Comparison of ENCODE assay signal across 6 cellular contexts in genomic region chr3:121491683-121492082, GRCh38. TPM values are rescaled to one million over a fixed set of nuclear protein-coding genes. Genes with fewer than 3 reads are reported as not detected.
"Had no signal": no experiment of that assay in that cellular context is flagged by ENCODE, and none has a peak within 500 bp of the region (broad histone marks: within the 10 kb centered on the region; RNA-seq: fewer than 3 reads in every experiment).

No MANE protein-coding gene starts in this region.

- H3K27me3 Mint-ChIP-seq: IgD-negative memory B cell had no signal

- H3K27ac ChIP-seq: GM23248, HL-60 had no signal

- H3K27ac Mint-ChIP-seq: IgD-negative memory B cell had no signal

- H3K9ac ChIP-seq: GM23248 had no signal

- H3K4me3 Mint-ChIP-seq: H9, IgD-negative memory B cell had no signal

- H2AFZ ChIP-seq: GM23248 had no signal

- H3K4me1 Mint-ChIP-seq: IgD-negative memory B cell had no signal

- H3K9me3 Mint-ChIP-seq: H9, IgD-negative memory B cell had no signal

- H3K36me3 Mint-ChIP-seq: IgD-negative memory B cell had no signal

- ATAC-seq: HepG2 had no signal

- DNase-seq: GM23248, H9, HCEC 1CT had no signal

- H3K4me3 ChIP-seq: GM23248 had no signal

RNA-seq across cellular contexts. Expression of gene POLQ, which starts 54.1 kb away (rescaled TPM):
- polyA plus RNA-seq: IgD-negative memory B cell had no signal
